Comparison of ENCODE assay signal across 8 cellular contexts in the genomic region with DNA sequence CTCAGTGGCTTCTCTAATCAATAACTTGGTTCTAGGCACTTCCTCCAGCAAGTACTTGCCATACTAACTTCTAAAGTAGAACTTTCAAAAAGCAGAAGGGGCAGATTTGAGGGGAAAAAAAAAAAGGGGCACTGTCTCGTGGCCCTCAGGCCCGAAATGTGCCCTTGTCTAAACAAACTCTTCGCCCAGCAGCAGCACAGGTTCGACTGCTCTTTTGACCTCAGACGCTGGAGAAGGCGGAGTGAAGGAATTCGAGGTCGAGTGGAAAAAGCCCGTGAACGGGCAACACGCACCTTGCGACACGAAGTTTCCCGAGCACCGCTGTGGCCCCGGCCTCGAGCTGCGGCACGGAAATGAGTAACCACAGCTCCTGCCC. TPM values are rescaled to one million over a fixed set of nuclear protein-coding genes. Genes with fewer than 3 reads are reported as not detected.
DNase-seq lines count a peak whose midpoint lies in the region; ATAC-seq and TF ChIP-seq lines count a peak whose summit lies in the region.

No MANE protein-coding gene starts in this region.

- peak overlapping the region; percentile 92 for H3K27ac Mint-ChIP-seq in activated CD4-positive, alpha-beta T cell treated with anti-CD3 and anti-CD28 coated beads for 36 hours

- H2BK120ac ChIP-seq in IMR-90 (ENCODE audit: low read depth, low read length), result no peak overlapping the region

- H4K20me1 ChIP-seq in IMR-90 (ENCODE audit: insufficient read depth, low read length), result peaks cover 19% of the 10 kb centered on the region

- dilution Hi-C loops in IMR-90 (cut with HindIII; ENCODE audit: low sequenced_read_pairs, unreplicated experiment), result no loop called here

- H2AK9ac ChIP-seq in IMR-90 (replicated peaks; ENCODE audit: low read depth, low read length, poor library complexity), result peak overlapping the region; percentile 99

- WGBS in IMR-90 (ENCODE audit: extremely low coverage in 2 of 2, insufficient read length in 1 of 2), 2 experiments, result 0% methylated on average over 13 of the region's 19 CpGs; no CpG with 5 or more reads in 1 of the 2 experiments
- WGBS in right lobe of liver (ENCODE audit: insufficient coverage, low coverage, low lambda C conversion rate, missing lambda C conversion rate), result 0% methylated on average over 17 of the region's 19 CpGs
- WGBS in thyroid gland, 2 donors, result 1% methylated on average over 16 to 19 of the region's 19 CpGs

- in situ Hi-C loops in IMR-90 (cut with MboI; ENCODE audit: low sequenced_read_pairs), result no loop called here

- TSS peak; percentile 34 for BruUV-seq in IMR-90 (replicated peaks; lab: Mats Ljungman, UMichigan)

- CTCF ChIA-PET in activated CD4-positive, alpha-beta T cell treated with anti-CD3 and anti-CD28 coated beads for 36 hours (lab: Charles Lee), result interaction anchor here (0.9 to 10.3 kb wide), 10 partner anchors 9 to 393 kb away, joined by 3 to 126 read pairs (median 4); a partner anchor contains a TSS
- CTCF ChIA-PET in IMR-90 (lab: Yijun Ruan, JAX), result no interaction called here

- peak overlapping the region; percentile 59 for H2BK5ac ChIP-seq in IMR-90 (ENCODE audit: low read depth, low read length, poor library complexity, severe bottlenecking)

- no peak overlapping the region for H3K18ac ChIP-seq in IMR-90 (ENCODE audit: low read depth, low read length)

- intact Hi-C loops in activated CD4-positive, alpha-beta T cell treated with anti-CD3 and anti-CD28 coated beads for 36 hours (cut with DNase I, micrococcal nuclease), result loop anchor here in 1 of 2 experiments (5.0 kb wide), 1 partner anchor 1375 kb away; a partner anchor contains a TSS
- intact Hi-C loops in IMR-90 (cut with micrococcal nuclease), result no loop called here
- intact Hi-C loops in right lobe of liver (cut with DNase I), result no loop called here
- intact Hi-C loops in thyroid gland (cut with DNase I), result loop anchor here (5.0 kb wide), 1 partner anchor 80 kb away; no protein-coding TSS in a partner anchor

- no peak overlapping the region for H2BK20ac ChIP-seq in IMR-90 (ENCODE audit: low read depth, low read length)

- DNase-seq in activated CD4-positive, alpha-beta T cell treated with anti-CD3 and anti-CD28 coated beads for 36 hours, result no peak
- DNase-seq in activated CD4-positive, alpha-beta T cell treated with anti-CD3 and anti-CD28 coated beads, Interleukin-2, amount 50 U/mL, for 1 hour, result no peak
- DNase-seq in IMR-90 (no peak), adipocyte (ENCODE audit: low read depth) (peak; percentile 77), right lobe of liver (peak; percentile 68 to 76 (median 71)), thyroid gland (peak in 1 of 2 donors; percentile 38), pons (ENCODE audit: low spot score) (no peak)

- H3K4me2 ChIP-seq in IMR-90 (ENCODE audit: low read depth, low read length), result peak overlapping the region; percentile 98

- H3K36me3 ChIP-seq in IMR-90 (ENCODE audit: control insufficient read depth, insufficient read depth, low read length), result peaks cover 15% of the 10 kb centered on the region
- peaks cover 26% of the 10 kb centered on the region for H3K36me3 ChIP-seq in adipocyte (ENCODE audit: control insufficient read depth, insufficient read depth, low read length, severe bottlenecking)
- H3K36me3 ChIP-seq in right lobe of liver, result peaks cover 0 to 29% (median 14%) of the 10 kb centered on the region in 4 donors
- H3K36me3 ChIP-seq in thyroid gland, result peaks cover 12 to 16% of the 10 kb centered on the region in 2 donors

- peaks cover 7% of the 10 kb centered on the region; the same call in 1 of the 2 replicates for H3K4me1 ChIP-seq in IMR-90 (ENCODE audit: control insufficient read depth, insufficient read depth, low read length)
- H3K4me1 ChIP-seq in adipocyte (ENCODE audit: control insufficient read depth, insufficient read depth, low read length), result peaks cover 20% of the 10 kb centered on the region
- peaks cover 0 to 20% (median 7%) of the 10 kb centered on the region in 4 donors for H3K4me1 ChIP-seq in right lobe of liver
- H3K4me1 ChIP-seq in thyroid gland, result peaks cover 16 to 18% of the 10 kb centered on the region in 2 donors

- peaks cover 2% of the 10 kb centered on the region for H3K27me3 Mint-ChIP-seq in activated CD4-positive, alpha-beta T cell treated with anti-CD3 and anti-CD28 coated beads for 36 hours

- H3K27ac ChIP-seq in IMR-90 (ENCODE audit: insufficient read depth, low read length) (peak overlapping the region; percentile 40), right lobe of liver (peak overlapping the region; percentile 69 to 94 (median 86)), thyroid gland (peak overlapping the region in 1 of 3 donors; percentile 69)

- H3K9me3 ChIP-seq in IMR-90 (ENCODE audit: control insufficient read depth, insufficient read depth, low read length), result no peaks in the 10 kb centered on the region
- H3K9me3 ChIP-seq in adipocyte (ENCODE audit: control insufficient read depth, low read length), result no peaks in the 10 kb centered on the region
- no peaks in the 10 kb centered on the region for H3K9me3 ChIP-seq in right lobe of liver
- H3K9me3 ChIP-seq in thyroid gland, result no peaks in the 10 kb centered on the region

- H3K36me3 Mint-ChIP-seq in activated CD4-positive, alpha-beta T cell treated with anti-CD3 and anti-CD28 coated beads for 36 hours (ENCODE audit: low read depth), result peaks cover 44% of the 10 kb centered on the region

- peaks cover 19 to 40% of the 10 kb centered on the region in 2 experiments for H3K79me1 ChIP-seq in IMR-90 (ENCODE audit: low read depth in 1 of 2, low read length in 2 of 2)

- H3K4me3 ChIP-seq in IMR-90 (ENCODE audit: insufficient read depth, low read depth, low read length) (peak overlapping the region; percentile 55), adipocyte (ENCODE audit: low read length) (peak overlapping the region; percentile 96), right lobe of liver (peak overlapping the region; percentile 89 to 97 (median 94)), thyroid gland (replicated peaks in 1 of 3) (peak overlapping the region; percentile 71 to 95 (median 88))

- peak overlapping the region; percentile 70 for H3K4ac ChIP-seq in IMR-90 (ENCODE audit: low read depth, low read length)

- no peak for TF ChIP-seq RAD21 in IMR-90 (IDR thresholded peaks at IDR 0.05; ENCODE audit: low read length)

- TF ChIP-seq CTCF in IMR-90 (conservative IDR thresholded peaks at IDR 0.05; ENCODE audit: low read depth, low read length) (no peak), right lobe of liver (IDR thresholded peaks at IDR 0.05) (no peak), thyroid gland (IDR thresholded peaks at IDR 0.05) (no peak)

- H3K14ac ChIP-seq in IMR-90 (replicated peaks; ENCODE audit: low read depth, low read length), result peak overlapping the region; percentile 74

- H3K9me3 Mint-ChIP-seq in activated CD4-positive, alpha-beta T cell treated with anti-CD3 and anti-CD28 coated beads for 36 hours (ENCODE audit: low read depth), result no peaks in the 10 kb centered on the region

- no peak overlapping the region for H3K56ac ChIP-seq in IMR-90 (ENCODE audit: extremely low read depth, insufficient read depth, low read length)

- peak overlapping the region; percentile 58 for H3K9ac ChIP-seq in IMR-90 (ENCODE audit: low read depth, low read length)
- peak overlapping the region; percentile 94 for H3K9ac ChIP-seq in adipocyte (ENCODE audit: low read length)

- no peak for ATAC-seq in activated CD4-positive, alpha-beta T cell treated with anti-CD3 and anti-CD28 coated beads for 36 hours
- ATAC-seq in IMR-90 (ENCODE audit: low read depth), result no peak
- peak; percentile 2 to 33 (median 19) for ATAC-seq in right lobe of liver
- no peak for ATAC-seq in HG02798 (IDR thresholded peaks at IDR 0.05; ENCODE audit: poor library complexity, unreplicated experiment)

- peak overlapping the region; percentile 85; the same call in 1 of the 2 replicates for H3K23ac ChIP-seq in IMR-90 (ENCODE audit: low read depth, low read length)

- H4K5ac ChIP-seq in IMR-90 (ENCODE audit: low read depth, low read length), result no peak overlapping the region

- POLR2A ChIA-PET in activated CD4-positive, alpha-beta T cell treated with anti-CD3 and anti-CD28 coated beads for 36 hours (lab: Charles Lee), result interaction anchor here (0.6 to 1.7 kb wide), 7 partner anchors 8 to 394 kb away, joined by 3 to 16 read pairs (median 6); a partner anchor contains a TSS
- POLR2A ChIA-PET in IMR-90 (lab: Charles Lee; ENCODE audit: unreplicated experiment), result interaction anchor here (0.6 kb wide), 1 partner anchor 95 kb away, joined by 3 read pairs; no protein-coding TSS in a partner anchor

- peak overlapping the region; percentile 94 for H3K4me3 Mint-ChIP-seq in activated CD4-positive, alpha-beta T cell treated with anti-CD3 and anti-CD28 coated beads for 36 hours

- peak overlapping the region in 1 of 2 experiments; percentile 55; a peak in 1 of 4 replicates for H4K8ac ChIP-seq in IMR-90 (ENCODE audit: low read depth in 2 of 2, low read length in 2 of 2)

- peaks cover 43% of the 10 kb centered on the region for H3K4me1 Mint-ChIP-seq in activated CD4-positive, alpha-beta T cell treated with anti-CD3 and anti-CD28 coated beads for 36 hours

- H3K27me3 ChIP-seq in IMR-90 (ENCODE audit: control insufficient read depth, insufficient read depth, low read length), result peaks cover 2% of the 10 kb centered on the region; the same call in 1 of the 2 replicates
- no peaks in the 10 kb centered on the region for H3K27me3 ChIP-seq in adipocyte (replicated peaks; ENCODE audit: control insufficient read depth, insufficient read depth, low read length)
- no peaks in the 10 kb centered on the region for H3K27me3 ChIP-seq in right lobe of liver
- H3K27me3 ChIP-seq in thyroid gland, result no peaks in the 10 kb centered on the region

- H2AK5ac ChIP-seq in IMR-90 (ENCODE audit: low read depth, low read length), result peak overlapping the region; percentile 75

- peak overlapping the region; percentile 47; the same call in 1 of the 2 replicates for H4K91ac ChIP-seq in IMR-90 (ENCODE audit: insufficient read depth, low read depth, low read length)

- no peak for TF ChIP-seq POLR2A in IMR-90 (IDR thresholded peaks at IDR 0.05; ENCODE audit: low read depth, low read length)
- no peak for TF ChIP-seq POLR2A in right lobe of liver (IDR thresholded peaks at IDR 0.05)
- TF ChIP-seq POLR2A in thyroid gland (IDR thresholded peaks at IDR 0.05), result no peak

- no peak overlapping the region for H2BK15ac ChIP-seq in IMR-90 (ENCODE audit: low read depth, low read length)

- peaks cover 3% of the 10 kb centered on the region; the same call in 1 of the 2 replicates for H3K9me1 ChIP-seq in IMR-90 (ENCODE audit: insufficient read depth, low read length)

- H2AFZ ChIP-seq in IMR-90 (replicated peaks; ENCODE audit: low read length, poor library complexity), result peak overlapping the region; percentile 97

RNA-seq across cellular contexts. Expression of a gene that starts 0.7 kb away (rescaled TPM):
- 10 to 100 TPM; 81.0 to 93.0 TPM for total RNA-seq in activated CD4-positive, alpha-beta T cell treated with anti-CD3 and anti-CD28 coated beads for 36 hours
- total RNA-seq in IMR-90 (2012; rRNA removed) (33.0 and 48.6 TPM in 2 replicates), right lobe of liver (10 to 100 TPM; 30.0 to 49.2 (median 45.3) TPM), thyroid gland (10 to 100 TPM; 13.4 to 21.9 (median 17.5) TPM)
- 32.0 and 33.9 TPM in 2 replicates for polyA plus RNA-seq in IMR-90 (2012; rRNA removed)
- 9.0 and 14.6 TPM in 2 replicates for polyA plus RNA-seq in IMR-90 (2012; cell fraction: cytosol; rRNA removed)
- polyA plus RNA-seq in IMR-90 (2012; cell fraction: nucleus; rRNA removed; ENCODE audit: low replicate concordance), result 5.0 and 19.1 TPM in 2 replicates

RNA-seq across cellular contexts. Expression of a gene that starts 24.0 kb away (rescaled TPM):
- 10 to 100 TPM in 1 of 2 experiments, 1 to 10 TPM in 1; 9.0 to 10.6 TPM for total RNA-seq in activated CD4-positive, alpha-beta T cell treated with anti-CD3 and anti-CD28 coated beads for 36 hours
- total RNA-seq in IMR-90 (2012; rRNA removed), result 6.1 and 8.1 TPM in 2 replicates
- 8.1 and 8.6 TPM in 2 replicates for polyA plus RNA-seq in IMR-90 (2012; rRNA removed)
- 5.2 and 6.9 TPM in 2 replicates for polyA plus RNA-seq in IMR-90 (2012; cell fraction: cytosol; rRNA removed)
- polyA plus RNA-seq in IMR-90 (2012; cell fraction: nucleus; rRNA removed; ENCODE audit: low replicate concordance), result 5.7 and 6.6 TPM in 2 replicates
- 10 to 100 TPM; 12.1 to 16.3 (median 14.0) TPM for total RNA-seq in right lobe of liver
- 10 to 100 TPM; 17.9 to 34.1 (median 26.6) TPM for total RNA-seq in thyroid gland

Comparison
In these comparisons a context has a peak if more than half of its experiments do, and no peak if none do; other contexts are left out.
1. ATAC-seq: peak in right lobe of liver (4 of 4); none in activated CD4-positive, alpha-beta T cell treated with anti-CD3 and anti-CD28 coated beads for 36 hours (single experiment), IMR-90 (single experiment) and HG02798 (single experiment).
2. DNase-seq: peak in adipocyte (single experiment) and right lobe of liver (3 of 3); none in activated CD4-positive, alpha-beta T cell treated with anti-CD3 and anti-CD28 coated beads for 36 hours (single experiment), activated CD4-positive, alpha-beta T cell treated with anti-CD3 and anti-CD28 coated beads, Interleukin-2, amount 50 U/mL, for 1 hour (single experiment), IMR-90 (single experiment) and pons (single experiment).
3. Peak in every context shown above with its lines, with median percentiles within 50 percentile points of each other: H3K4me3 ChIP-seq.